In genomic region chr6:80214436-80215022, GRCh38 we compare ENCODE assay signal across 8 cellular contexts.
DNase-seq lines count a peak whose midpoint lies in the region; FAIRE-seq and TF ChIP-seq lines count a peak whose summit lies in the region.

No MANE protein-coding gene starts in this region.

- no peak overlapping the region for H3K4me3 ChIP-seq in GM12865 (ENCODE audit: low read depth, low read length)

- FAIRE-seq in A204.1 (lab: Jason Lieb, UNC), result peak; percentile 96

- TF ChIP-seq CTCF in GM12865 (IDR thresholded peaks at IDR 0.05; ENCODE audit: insufficient read depth, low read depth, low read length, missing control alignments), result peak; percentile 73

- POLR2A ChIA-PET in HEK293T (lab: Yijun Ruan, JAX), result interaction anchor here (0.6 kb wide), 1 partner anchor 108 kb away, joined by 3 read pairs; no protein-coding TSS in a partner anchor

- DNase-seq in GM12865 (ENCODE audit: low read depth), result peak; percentile 47
- peak; percentile 56 for DNase-seq in HEK293T (ENCODE audit: extremely low spot score)
- peak; percentile 57 for DNase-seq in LoVo (ENCODE audit: low spot score)
- DNase-seq in RKO (ENCODE audit: low spot score), result peak; percentile 75
- peak; percentile 53 for DNase-seq in dedifferentiated amniotic fluid mesenchymal stem cell (ENCODE audit: extremely low spot score)
- DNase-seq in lung microvascular endothelial cell (ENCODE audit: low read depth in 2 of 2), result peak; percentile 71 to 86
- DNase-seq in central memory CD4-positive, alpha-beta T cell, result no peak

- CTCF ChIA-PET in HEK293T (lab: Yijun Ruan, JAX), result interaction anchor here (0.6 to 1.8 kb wide), 6 partner anchors 10 to 1966 kb away, joined by 3 to 8 read pairs (median 4); no protein-coding TSS in a partner anchor

TF ChIP-seq in HEK293T, 16 proteins besides CTCF, POLR2A, EP300 and RAD21:
- TF ChIP-seq FOXM1 (IDR thresholded peaks at IDR 0.05; ENCODE audit: borderline replicate concordance) (no peak), SUZ12 (IDR thresholded peaks at IDR 0.05) (no peak), ARNT (IDR thresholded peaks at IDR 0.05) (no peak)
TF ChIP-seq in HEK293T: peak in this region for 0.
